In the genomic region with DNA sequence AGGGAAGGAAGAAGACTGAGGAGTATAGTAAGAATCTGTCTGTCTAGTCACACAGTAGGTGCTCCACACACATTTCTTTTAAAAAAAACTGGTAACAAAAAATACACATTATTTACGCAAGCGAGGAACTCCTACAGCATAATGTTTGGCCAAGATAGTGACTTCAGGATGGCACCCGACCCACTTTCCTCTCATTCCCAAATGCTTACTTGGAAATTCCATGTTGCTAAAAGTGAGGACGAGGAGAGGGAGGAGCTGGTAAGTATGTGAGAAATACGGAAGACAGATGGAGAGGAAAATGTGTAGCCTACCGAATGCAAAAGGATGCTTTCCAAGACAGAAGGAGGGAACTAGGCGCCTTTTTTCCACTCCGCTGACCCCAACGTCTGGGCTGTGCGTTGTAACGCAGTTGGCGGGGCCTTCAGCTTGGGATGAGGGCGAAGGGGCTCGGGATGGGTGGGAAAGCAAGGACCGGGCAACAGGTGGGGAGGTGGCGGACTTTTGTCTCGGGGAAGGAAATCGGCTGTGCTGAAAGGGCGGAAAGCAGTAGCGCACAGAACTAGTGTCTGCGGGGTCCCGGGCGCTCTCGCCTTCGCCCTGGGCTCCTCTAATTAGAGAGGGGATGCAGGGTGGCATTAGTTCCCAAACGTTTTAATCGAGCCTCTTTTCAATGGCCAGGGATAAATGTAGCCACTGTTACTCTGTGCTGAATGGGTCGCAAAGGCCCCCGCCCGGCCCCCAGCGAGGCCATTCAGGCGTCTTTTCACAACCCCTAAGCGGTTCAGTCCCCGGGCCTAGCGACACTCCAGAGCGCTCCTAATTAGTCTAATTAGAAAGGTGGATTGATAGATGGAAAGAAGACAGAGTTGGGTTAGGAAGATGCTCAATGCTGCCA, we compare ENCODE assay signal across 14 cellular contexts. TPM values are rescaled to one million over a fixed set of nuclear protein-coding genes. Genes with fewer than 3 reads are reported as not detected.
DNase-seq lines count a peak whose midpoint lies in the region; ATAC-seq and TF ChIP-seq lines count a peak whose summit lies in the region.
"Had no signal": no experiment of that assay in that cellular context is flagged by ENCODE, and none has a peak within 500 bp of the region (broad histone marks: within the 10 kb centered on the region; RNA-seq: fewer than 3 reads in every experiment).

No MANE protein-coding gene starts in this region.

- H3K4me1 Mint-ChIP-seq in glutamatergic neuron (ENCODE audit: low read depth, unreplicated experiment) (peaks cover 7% of the 10 kb centered on the region), osteocyte (ENCODE audit: unreplicated experiment) (peaks cover 48% of the 10 kb centered on the region)

- ATAC-seq in activated CD4-positive, CD25-positive, alpha-beta regulatory T cell treated with anti-CD3 and anti-CD28 coated beads, Interleukin-2, amount 50 U/mL, for 24 hours = no peak

- no peaks in the 10 kb centered on the region for H4K20me1 ChIP-seq in SK-N-SH (ENCODE audit: insufficient read depth)

- no peak for TF ChIP-seq RAD21 in SK-N-SH (IDR thresholded peaks at IDR 0.05; ENCODE audit: low read length)

- CTCF ChIA-PET in SK-N-SH (lab: Yijun Ruan, JAX) = interaction anchor here (0.9 to 4.5 kb wide), 5 partner anchors 12 to 18 kb away, joined by 3 to 22 read pairs (median 6); no protein-coding TSS in a partner anchor

- no peaks in the 10 kb centered on the region for H3K36me3 ChIP-seq in SK-N-SH (replicated peaks in 1 of 2; ENCODE audit: control insufficient read depth in 1 of 2, insufficient read depth in 2 of 2, low read length in 1 of 2)
- H3K36me3 ChIP-seq: prostate gland, upper lobe of left lung had no signal

- H3K9me3 Mint-ChIP-seq in glutamatergic neuron (ENCODE audit: unreplicated experiment) = peaks cover 22% of the 10 kb centered on the region
- no peaks in the 10 kb centered on the region for H3K9me3 Mint-ChIP-seq in osteocyte (ENCODE audit: unreplicated experiment)

- H3K4me2 ChIP-seq in SK-N-SH = peak overlapping the region; percentile 75

- H3K36me3 Mint-ChIP-seq in glutamatergic neuron (ENCODE audit: unreplicated experiment) (peaks cover 2% of the 10 kb centered on the region), osteocyte (ENCODE audit: unreplicated experiment) (no peaks in the 10 kb centered on the region)

- WGBS in SK-N-SH (ENCODE audit: low lambda C conversion rate) = 56% methylated on average over 36 of the region's 36 CpGs

- DNase-seq in DMS 273 (lab: John Stamatoyannopoulos, UW; ENCODE audit: unreplicated experiment) = peak; percentile 18
- DNase-seq in DMS 273 treated with DMSO at 0.1 percent for 48 hours (lab: John Stamatoyannopoulos, UW) = no peak
- DNase-seq in SK-N-SH = no peak
- no peak for DNase-seq in glutamatergic neuron
- DNase-seq in osteocyte (ENCODE audit: extremely low spot score, unreplicated experiment) = no peak
- DNase-seq in NCI-H146 treated with DMSO at 0.1 percent for 48 hours (lab: John Stamatoyannopoulos, UW; ENCODE audit: unreplicated experiment) = no peak
- no peak for DNase-seq in NCI-H146 (lab: John Stamatoyannopoulos, UW)
- DNase-seq: activated naive CD4-positive, alpha-beta T cell; effector CD8-positive, alpha-beta T cell; NCI-H1092 treated with DMSO at 0.1 percent for 48 hours had no signal

- H3K9me2 ChIP-seq in SK-N-SH = no peaks in the 10 kb centered on the region

- no peak for TF ChIP-seq CTCF in SK-N-SH (IDR thresholded peaks at IDR 0.05)
- TF ChIP-seq CTCF in glutamatergic neuron (IDR thresholded peaks at IDR 0.05; ENCODE audit: partially characterized antibody, unreplicated experiment) = no peak
- TF ChIP-seq CTCF in osteocyte (IDR thresholded peaks at IDR 0.05) = no peak

- no peak overlapping the region for H3K27ac Mint-ChIP-seq in glutamatergic neuron (ENCODE audit: unreplicated experiment)
- H3K27ac Mint-ChIP-seq in osteocyte (ENCODE audit: unreplicated experiment) = peak overlapping the region; percentile 47

- H3K27me3 Mint-ChIP-seq in glutamatergic neuron (ENCODE audit: unreplicated experiment) = peaks cover 30% of the 10 kb centered on the region
- H3K27me3 Mint-ChIP-seq in osteocyte (ENCODE audit: unreplicated experiment) = peaks cover 6% of the 10 kb centered on the region

- H3K4me1 ChIP-seq in SK-N-SH (ENCODE audit: control insufficient read depth in 1 of 2, insufficient read depth in 2 of 2, low read depth in 1 of 2, low read length in 1 of 2) = peaks cover 0 to 34% of the 10 kb centered on the region in 2 experiments; a peak in 3 of 4 replicates

- H3K27ac ChIP-seq in SK-N-SH (ENCODE audit: low read depth in 2 of 2, low read length in 1 of 2) = peak overlapping the region; percentile 88 to 89
- H3K27ac ChIP-seq: HL-60, prostate gland, upper lobe of left lung had no signal

- H3F3A ChIP-seq in SK-N-SH (replicated peaks; ENCODE audit: insufficient read depth) = peaks cover 39% of the 10 kb centered on the region

- peaks cover 70% of the 10 kb centered on the region for H3K79me2 ChIP-seq in SK-N-SH (ENCODE audit: insufficient read depth)

- no peaks in the 10 kb centered on the region for H3K27me3 ChIP-seq in SK-N-SH (ENCODE audit: insufficient read depth)

- peak overlapping the region; percentile 54; the same call in 1 of the 2 replicates for H2AFZ ChIP-seq in SK-N-SH (ENCODE audit: low read depth)

- peak overlapping the region; percentile 37 to 38; a peak in 2 of 4 replicates for H3K4me3 ChIP-seq in SK-N-SH (ENCODE audit: low read depth in 2 of 2, low read length in 1 of 2)

- peak overlapping the region; percentile 78; the same call in 1 of the 2 replicates for H3K9ac ChIP-seq in SK-N-SH

- no peaks in the 10 kb centered on the region for H3K9me3 ChIP-seq in SK-N-SH
- H3K9me3 ChIP-seq: prostate gland, upper lobe of left lung had no signal

- TF ChIP-seq EP300 in SK-N-SH (IDR thresholded peaks at IDR 0.05; ENCODE audit: borderline replicate concordance in 1 of 2, low read depth in 1 of 2, low read length in 1 of 2) = no peak

- POLR2A ChIA-PET in SK-N-SH (lab: Yijun Ruan, JAX) = no interaction called here

- H3K4me3 Mint-ChIP-seq in glutamatergic neuron (ENCODE audit: unreplicated experiment) (peak overlapping the region; percentile 60), osteocyte (ENCODE audit: unreplicated experiment) (peak overlapping the region; percentile 19)

TF ChIP-seq in SK-N-SH, 30 proteins besides CTCF, POLR2A, EP300 and RAD21:
- TF ChIP-seq JUND (IDR thresholded peaks at IDR 0.05) (no peak), FOSL2 (IDR thresholded peaks at IDR 0.05; ENCODE audit: borderline replicate concordance, low read depth) (no peak), FOXJ3 (CRISPR knock-in tag; IDR thresholded peaks at IDR 0.05) (no peak), RXRA (IDR thresholded peaks at IDR 0.05; ENCODE audit: borderline replicate concordance, low read depth) (no peak)
TF ChIP-seq in SK-N-SH: peak in this region for 0.

RNA-seq across cellular contexts. Expression of gene FOXD1, which starts 12.7 kb away (rescaled TPM):
- polyA plus RNA-seq in SK-N-SH (2012; rRNA removed) = 39.6 and 73.9 TPM in 2 replicates
- polyA plus RNA-seq in SK-N-SH (2012; cell fraction: cytosol; rRNA removed) = 71.2 and 72.6 TPM in 2 replicates
- 48.7 and 52.6 TPM in 2 replicates for polyA plus RNA-seq in SK-N-SH (2012; cell fraction: nucleus; rRNA removed)
- total RNA-seq in glutamatergic neuron (ENCODE audit: unreplicated experiment) = 2.8 TPM
- 64.1 and 73.4 TPM in 2 replicates for total RNA-seq in osteocyte

Comparison
In these comparisons a context has a peak if more than half of its experiments do, and no peak if none do; other contexts are left out.
1. RNA of gene FOXD1, which starts 12.7 kb away (total RNA-seq): 64.1 to 73.4 TPM in osteocyte; 2.8 TPM in glutamatergic neuron (single experiment); every median in the first group is over 10 times any median in the second.